In the genomic region with DNA sequence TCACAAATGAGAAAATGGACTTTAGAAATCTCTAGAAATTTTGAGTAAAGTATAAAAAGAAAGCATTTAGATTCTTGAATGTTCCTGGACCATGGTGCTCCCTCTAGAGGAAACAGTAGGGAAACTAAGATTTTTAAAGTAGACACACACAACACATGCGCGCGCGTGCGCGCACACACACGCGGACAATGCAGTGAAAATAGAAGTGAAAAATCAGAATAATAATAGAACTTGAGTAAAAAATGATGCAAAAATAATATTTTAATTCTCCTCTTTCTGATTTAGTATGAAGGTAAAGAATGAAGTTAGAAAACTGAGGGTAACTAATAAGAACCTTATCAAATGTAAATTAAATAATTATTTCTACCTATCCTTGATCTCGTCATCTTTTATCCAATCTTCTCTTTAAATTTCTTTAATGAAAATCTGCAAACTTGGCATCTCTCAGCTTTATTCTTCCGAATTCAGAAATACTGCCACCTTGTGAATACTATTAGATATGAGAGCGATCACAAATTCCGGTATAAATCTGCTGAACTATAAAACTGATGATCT, we compare ENCODE assay signal across 9 cellular contexts.
DNase-seq lines count a peak whose midpoint lies in the region; ATAC-seq and TF ChIP-seq lines count a peak whose summit lies in the region.
"Had no signal": no experiment of that assay in that cellular context is flagged by ENCODE, and none has a peak within 500 bp of the region (broad histone marks: within the 10 kb centered on the region; RNA-seq: fewer than 3 reads in every experiment).

No MANE protein-coding gene starts in this region.

- TF ChIP-seq CTCF in GM12865 (IDR thresholded peaks at IDR 0.05; ENCODE audit: insufficient read depth, low read depth, low read length, missing control alignments) (peak; percentile 5), PC-9 (conservative IDR thresholded peaks at IDR 0.05) (peak; percentile 64)

- H3K4me1 Mint-ChIP-seq in activated naive CD4-positive, alpha-beta T cell treated with anti-CD3 and anti-CD28 coated beads, Interleukin-2, amount 10 ng/mL, durations not matched to agents 7 days and 5 days: no peaks in the 10 kb centered on the region

- no peak for DNase-seq in GM12865 (ENCODE audit: low read depth)
- DNase-seq in PC-9: no peak
- DNase-seq in fibroblast of peridontal ligament (ENCODE audit: extremely low read depth): peak; percentile 75
- DNase-seq in putamen (ENCODE audit: low spot score): peak; percentile 17
- DNase-seq in activated naive CD4-positive, alpha-beta T cell treated with anti-CD3 and anti-CD28 coated beads, Interleukin-2, amount 10 ng/mL, durations not matched to agents 7 days and 5 days: no peak
- no peak for DNase-seq in stimulated activated naive CD8-positive, alpha-beta T cell treated with anti-CD3 and anti-CD28 coated beads, Interleukin-15, Interleukin-2, amounts not matched to agents 100 U/mL and 50 U/mL, for 24 hours
- DNase-seq: Peyer's patch had no signal

- H3K9me2 ChIP-seq in PC-9 (ENCODE audit: insufficient read depth): no peaks in the 10 kb centered on the region

- peaks cover 48% of the 10 kb centered on the region for H3K36me3 ChIP-seq in PC-9 (ENCODE audit: low read depth)

- no peak overlapping the region for H3K4me2 ChIP-seq in PC-9

- H3K79me2 ChIP-seq in PC-9 (ENCODE audit: low read depth): no peaks in the 10 kb centered on the region

- no peaks in the 10 kb centered on the region for H3K9me3 Mint-ChIP-seq in activated naive CD4-positive, alpha-beta T cell treated with anti-CD3 and anti-CD28 coated beads, Interleukin-2, amount 10 ng/mL, durations not matched to agents 7 days and 5 days

- no peak for ATAC-seq in HG03520 (IDR thresholded peaks at IDR 0.05; ENCODE audit: unreplicated experiment)
- ATAC-seq in stimulated activated naive CD8-positive, alpha-beta T cell treated with anti-CD3 and anti-CD28 coated beads, Interleukin-15, Interleukin-2, amounts not matched to agents 100 U/mL and 50 U/mL, for 24 hours: no peak

- no peaks in the 10 kb centered on the region for H4K20me1 ChIP-seq in PC-9 (ENCODE audit: insufficient read depth)

- no peak overlapping the region for H3K4me3 Mint-ChIP-seq in activated naive CD4-positive, alpha-beta T cell treated with anti-CD3 and anti-CD28 coated beads, Interleukin-2, amount 10 ng/mL, durations not matched to agents 7 days and 5 days

- no peaks in the 10 kb centered on the region for H3K27me3 Mint-ChIP-seq in activated naive CD4-positive, alpha-beta T cell treated with anti-CD3 and anti-CD28 coated beads, Interleukin-2, amount 10 ng/mL, durations not matched to agents 7 days and 5 days

- H3K27me3 ChIP-seq in PC-9 (ENCODE audit: insufficient read depth, low read depth): no peaks in the 10 kb centered on the region
- H3K27me3 ChIP-seq: Peyer's patch, tibial nerve had no signal

- no peak overlapping the region for H3K27ac ChIP-seq in PC-9
- H3K27ac ChIP-seq: Peyer's patch, tibial nerve had no signal

- BruUV-seq in PC-9 (replicated peaks; lab: Mats Ljungman, UMichigan): no TSS peak

- H3K9me3 ChIP-seq in PC-9 (ENCODE audit: insufficient read depth, low read depth): no peaks in the 10 kb centered on the region
- H3K9me3 ChIP-seq: Peyer's patch, tibial nerve had no signal

- H3K4me1 ChIP-seq in PC-9 (replicated peaks; ENCODE audit: insufficient read depth): 0 out of 2 replicates have a peak, but pooled peaks cover 5% of the 10 kb centered on the region
- H3K4me1 ChIP-seq: Peyer's patch, tibial nerve had no signal

- no peaks in the 10 kb centered on the region for H3F3A ChIP-seq in PC-9 (ENCODE audit: insufficient read depth, low read depth)

- intact Hi-C loops in PC-9 (cut with micrococcal nuclease; ENCODE audit: unreplicated experiment): no loop called here

- no peak overlapping the region for H3K27ac Mint-ChIP-seq in activated naive CD4-positive, alpha-beta T cell treated with anti-CD3 and anti-CD28 coated beads, Interleukin-2, amount 10 ng/mL, durations not matched to agents 7 days and 5 days

- no peak overlapping the region for H2AFZ ChIP-seq in PC-9

- H3K36me3 Mint-ChIP-seq in activated naive CD4-positive, alpha-beta T cell treated with anti-CD3 and anti-CD28 coated beads, Interleukin-2, amount 10 ng/mL, durations not matched to agents 7 days and 5 days: peaks cover 33% of the 10 kb centered on the region

- POLR2A ChIA-PET in PC-9 (lab: Charles Lee; ENCODE audit: unreplicated experiment): no interaction called here

- H3K4me3 ChIP-seq in GM12865 (ENCODE audit: low read depth, low read length): no peak overlapping the region
- H3K4me3 ChIP-seq in PC-9: no peak overlapping the region
- H3K4me3 ChIP-seq: Peyer's patch, tibial nerve had no signal

- CTCF ChIA-PET in PC-9 (lab: Charles Lee): no interaction called here
- CTCF ChIA-PET in activated naive CD4-positive, alpha-beta T cell treated with anti-CD3 and anti-CD28 coated beads, Interleukin-2, amount 10 ng/mL, durations not matched to agents 7 days and 5 days (lab: Charles Lee): no interaction called here

Comparison
In these comparisons a context has a peak if more than half of its experiments do, and no peak if none do; other contexts are left out.
1. DNase-seq: peak in fibroblast of peridontal ligament (single experiment) and putamen (single experiment); none in GM12865 (single experiment), PC-9 (0 of 2), activated naive CD4-positive, alpha-beta T cell treated with anti-CD3 and anti-CD28 coated beads, Interleukin-2, amount 10 ng/mL, durations not matched to agents 7 days and 5 days (single experiment) and stimulated activated naive CD8-positive, alpha-beta T cell treated with anti-CD3 and anti-CD28 coated beads, Interleukin-15, Interleukin-2, amounts not matched to agents 100 U/mL and 50 U/mL, for 24 hours (single experiment).